ENCODE assay signal across 22 cellular contexts in genomic region chr4:11592276-11592675, GRCh38.
DNase-seq lines count a peak whose midpoint lies in the region; ATAC-seq and TF ChIP-seq lines count a peak whose summit lies in the region.
"Had no signal": no experiment of that assay in that cellular context is flagged by ENCODE, and none has a peak within 500 bp of the region (broad histone marks: within the 10 kb centered on the region; RNA-seq: fewer than 3 reads in every experiment).

No MANE protein-coding gene starts in this region.

- H3K9me3 Mint-ChIP-seq in GM23338: no peaks in the 10 kb centered on the region
- H3K9me3 Mint-ChIP-seq: CD4-positive, alpha-beta T cell had no signal

- no peak overlapping the region for H3K4me3 Mint-ChIP-seq in GM23338
- H3K4me3 Mint-ChIP-seq: CD14-positive monocyte; CD4-positive, alpha-beta T cell; CD8-positive, alpha-beta memory T cell had no signal

- no peaks in the 10 kb centered on the region for H3K36me3 ChIP-seq in GM23338 (ENCODE audit: insufficient read depth)
- H3K36me3 ChIP-seq: BE2C; BLaER1 treated with 17β-estradiol and CSF1 and Interleukin-3, amounts not matched to agents 10 nM and 100 nM had no signal

- H4K20me1 ChIP-seq in GM23338 (replicated peaks; ENCODE audit: insufficient read depth): no peaks in the 10 kb centered on the region
- H4K20me1 ChIP-seq: BLaER1 treated with 17β-estradiol and CSF1 and Interleukin-3, amounts not matched to agents 10 nM and 100 nM had no signal

- peaks cover 12% of the 10 kb centered on the region for H3K4me1 Mint-ChIP-seq in GM23338
- H3K4me1 Mint-ChIP-seq: CD14-positive monocyte; CD8-positive, alpha-beta memory T cell had no signal

- peaks cover 1% of the 10 kb centered on the region for H3K27me3 Mint-ChIP-seq in GM23338 (ENCODE audit: insufficient read depth, low read depth, poor library complexity)
- H3K27me3 Mint-ChIP-seq: CD4-positive, alpha-beta T cell had no signal

- H3K4me3 ChIP-seq in GM23338: no peak overlapping the region
- H3K4me3 ChIP-seq: A549; BLaER1 treated with 17β-estradiol and CSF1 and Interleukin-3, amounts not matched to agents 10 nM and 100 nM; GM12878 had no signal

- no peak for ATAC-seq in GM23338
- ATAC-seq: A549, GM12878 had no signal

- H3K79me2 ChIP-seq in GM23338 (replicated peaks; ENCODE audit: insufficient read depth): no peaks in the 10 kb centered on the region

- peak; percentile 27 for DNase-seq in NCI-H2029 (lab: John Stamatoyannopoulos, UW)
- DNase-seq in NCI-H2029 treated with DMSO at 0.1 percent for 48 hours (lab: John Stamatoyannopoulos, UW): no peak
- no peak for DNase-seq in GM23338 (ENCODE audit: low spot score)
- DNase-seq in cerebellar cortex (ENCODE audit: low spot score): peak; percentile 51
- no peak for DNase-seq in SW480 (ENCODE audit: low spot score)
- DNase-seq in activated CD8-positive, alpha-beta memory T cell treated with anti-CD3 and anti-CD28 coated beads, Interleukin-2, amount 50 U/mL, for 4 hours: no peak
- DNase-seq: 8988T; ACHN; AML-193; BE2C; CD4-positive, alpha-beta T cell; CD8-positive, alpha-beta memory T cell; DMS 273 treated with DMSO at 0.1 percent for 48 hours; DND-41; GDM1; GOT3; H7; HCEC 1CT had no signal

- H3K27ac ChIP-seq in GM23338 (ENCODE audit: low read depth): no peak overlapping the region
- H3K27ac ChIP-seq: A549; BLaER1 treated with 17β-estradiol and CSF1 and Interleukin-3, amounts not matched to agents 10 nM and 100 nM had no signal

- no peak for TF ChIP-seq CTCF in GM23338 (conservative IDR thresholded peaks at IDR 0.05; ENCODE audit: low read depth in 2 of 2)

- H3K27ac Mint-ChIP-seq in GM23338: no peak overlapping the region
- H3K27ac Mint-ChIP-seq: CD14-positive monocyte; CD4-positive, alpha-beta T cell; CD8-positive, alpha-beta memory T cell had no signal

- H2AFZ ChIP-seq in GM23338: peak overlapping the region; percentile 83; the same call in 1 of the 2 replicates

- H3F3A ChIP-seq in GM23338 (replicated peaks; ENCODE audit: low read depth): no peaks in the 10 kb centered on the region

- peaks cover 14% of the 10 kb centered on the region for H3K4me1 ChIP-seq in GM23338 (ENCODE audit: insufficient read depth)
- H3K4me1 ChIP-seq: BE2C had no signal

- H3K4me2 ChIP-seq in GM23338: no peak overlapping the region
- H3K4me2 ChIP-seq: A549; BLaER1 treated with 17β-estradiol and CSF1 and Interleukin-3, amounts not matched to agents 10 nM and 100 nM had no signal

- peaks cover 14% of the 10 kb centered on the region for H3K9me2 ChIP-seq in GM23338 (ENCODE audit: insufficient read depth)

- no peaks in the 10 kb centered on the region for H3K27me3 ChIP-seq in GM23338 (ENCODE audit: insufficient read depth)
- H3K27me3 ChIP-seq: BE2C; BLaER1 treated with 17β-estradiol and CSF1 and Interleukin-3, amounts not matched to agents 10 nM and 100 nM had no signal

- H3K36me3 Mint-ChIP-seq in GM23338 (ENCODE audit: low read depth): no peaks in the 10 kb centered on the region
- H3K36me3 Mint-ChIP-seq: CD14-positive monocyte; CD8-positive, alpha-beta memory T cell had no signal

TF ChIP-seq in GM23338, 12 proteins besides CTCF, POLR2A, EP300 and RAD21:
- TF ChIP-seq ZNF462 (CRISPR knock-in tag; IDR thresholded peaks at IDR 0.05) (no peak), ZNF331 (CRISPR knock-in tag; IDR thresholded peaks at IDR 0.05; ENCODE audit: low read depth) (no peak), REST (IDR thresholded peaks at IDR 0.05; ENCODE audit: unreplicated experiment) (no peak), CREB1 (CRISPR knock-in tag; IDR thresholded peaks at IDR 0.05; ENCODE audit: low read depth) (no peak)

Comparison
In these comparisons a context has a peak if more than half of its experiments do, and no peak if none do; other contexts are left out.
1. DNase-seq: peak in NCI-H2029 (single experiment) and cerebellar cortex (single experiment); none in NCI-H2029 treated with DMSO at 0.1 percent for 48 hours (single experiment), GM23338 (single experiment), SW480 (single experiment) and activated CD8-positive, alpha-beta memory T cell treated with anti-CD3 and anti-CD28 coated beads, Interleukin-2, amount 50 U/mL, for 4 hours (single experiment).